ENCODE assay signal across 1 cellular context in genomic region chr18:23223641-23224040, GRCh38.
TF ChIP-seq lines count a peak whose summit lies in the region.

No MANE protein-coding gene starts in this region.

TF ChIP-seq in SK-N-SH treated with all-trans-retinoic acid at 6 μM for 48 hours, 23 proteins besides CTCF, POLR2A, EP300 and RAD21 (continued from another document):
- TF ChIP-seq, protein P1, sequence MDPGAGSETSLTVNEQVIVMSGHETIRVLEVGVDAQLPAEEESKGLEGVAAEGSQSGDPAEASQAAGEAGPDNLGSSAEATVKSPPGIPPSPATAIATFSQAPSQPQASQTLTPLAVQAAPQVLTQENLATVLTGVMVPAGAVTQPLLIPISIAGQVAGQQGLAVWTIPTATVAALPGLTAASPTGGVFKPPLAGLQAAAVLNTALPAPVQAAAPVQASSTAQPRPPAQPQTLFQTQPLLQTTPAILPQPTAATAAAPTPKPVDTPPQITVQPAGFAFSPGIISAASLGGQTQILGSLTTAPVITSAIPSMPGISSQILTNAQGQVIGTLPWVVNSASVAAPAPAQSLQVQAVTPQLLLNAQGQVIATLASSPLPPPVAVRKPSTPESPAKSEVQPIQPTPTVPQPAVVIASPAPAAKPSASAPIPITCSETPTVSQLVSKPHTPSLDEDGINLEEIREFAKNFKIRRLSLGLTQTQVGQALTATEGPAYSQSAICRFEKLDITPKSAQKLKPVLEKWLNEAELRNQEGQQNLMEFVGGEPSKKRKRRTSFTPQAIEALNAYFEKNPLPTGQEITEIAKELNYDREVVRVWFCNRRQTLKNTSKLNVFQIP (CRISPR knock-in tag; IDR thresholded peaks at IDR 0.05; ENCODE audit: borderline replicate concordance, low read depth) = no peak
- no peak for TF ChIP-seq PPARA (CRISPR knock-in tag; IDR thresholded peaks at IDR 0.05; ENCODE audit: borderline replicate concordance)
- no peak for TF ChIP-seq RARB (CRISPR knock-in tag; IDR thresholded peaks at IDR 0.05)
- no peak for TF ChIP-seq SNAI2 (CRISPR knock-in tag; IDR thresholded peaks at IDR 0.05)
- no peak for TF ChIP-seq GLIS3 (CRISPR knock-in tag; IDR thresholded peaks at IDR 0.05)
- TF ChIP-seq ZNF70 (CRISPR knock-in tag; IDR thresholded peaks at IDR 0.05) = no peak
